ENCODE assay signal across 30 cellular contexts in genomic region chr5:58905944-58906343, GRCh38.
"Had no signal": no experiment of that assay in that cellular context is flagged by ENCODE, and none has a peak within 500 bp of the region (broad histone marks: within the 10 kb centered on the region; RNA-seq: fewer than 3 reads in every experiment).

No MANE protein-coding gene starts in this region.

- H3K36me3 Mint-ChIP-seq: activated naive CD4-positive, alpha-beta T cell treated with anti-CD3 and anti-CD28 coated beads, Interleukin-2, amount 10 ng/mL, durations not matched to agents 7 days and 5 days; activated naive CD8-positive, alpha-beta T cell treated with anti-CD3 and anti-CD28 coated beads, Interleukin-2, amount 10 ng/mL, durations not matched to agents 7 days and 5 days had no signal

- ATAC-seq: activated naive CD4-positive, alpha-beta T cell treated with anti-CD3 and anti-CD28 coated beads, Interleukin-2, amount 50 U/mL, for 72 hours; activated T-cell treated with anti-CD3 and anti-CD28 coated beads, Interleukin-2, amount 50 U/mL, for 72 hours; foreskin keratinocyte; gastroesophageal sphincter; heart right ventricle; WTC11 had no signal

- H3K27ac Mint-ChIP-seq: activated CD4-positive, alpha-beta memory T cell treated with anti-CD3 and anti-CD28 coated beads, Interleukin-2, amount 10 ng/mL, durations not matched to agents 7 days and 5 days; activated CD4-positive, alpha-beta T cell treated with anti-CD3 and anti-CD28 coated beads, Interleukin-2, amount 10 ng/mL, durations not matched to agents 7 days and 5 days; activated naive CD4-positive, alpha-beta T cell treated with anti-CD3 and anti-CD28 coated beads, Interleukin-2, amount 10 ng/mL, durations not matched to agents 7 days and 5 days; activated naive CD8-positive, alpha-beta T cell treated with anti-CD3 and anti-CD28 coated beads, Interleukin-2, amount 10 ng/mL, durations not matched to agents 7 days and 5 days; activated T-cell treated with anti-CD3 and anti-CD28 coated beads, Interleukin-2, amount 50 U/mL, for 24 hours; activated T-cell treated with anti-CD3 and anti-CD28 coated beads, Interleukin-2, amount 50 U/mL, for 72 hours; dendritic cell treated with granulocyte-macrophage colony-stimulating factor and Interleukin-4, amounts not matched to agents 40 ng/mL and 50 ng/mL, for 4 days; WTC11 had no signal

- H3K36me3 ChIP-seq: brain microvascular endothelial cell, gastroesophageal sphincter, heart right ventricle had no signal

- H3K27me3 Mint-ChIP-seq: activated CD4-positive, alpha-beta T cell treated with anti-CD3 and anti-CD28 coated beads, Interleukin-2, amount 10 ng/mL, durations not matched to agents 7 days and 5 days; activated T-cell treated with anti-CD3 and anti-CD28 coated beads, Interleukin-2, amount 50 U/mL, for 24 hours; dendritic cell treated with granulocyte-macrophage colony-stimulating factor and Interleukin-4, amounts not matched to agents 40 ng/mL and 50 ng/mL, for 4 days had no signal

- H3K27ac ChIP-seq: brain microvascular endothelial cell, coronary artery, dorsolateral prefrontal cortex, epithelial cell of prostate, foreskin keratinocyte, gastroesophageal sphincter, heart right ventricle, hepatocyte, VCaP had no signal

- DNase-seq: activated CD4-positive, alpha-beta memory T cell treated with anti-CD3 and anti-CD28 coated beads, Interleukin-2, amount 10 ng/mL, durations not matched to agents 7 days and 5 days; activated CD4-positive, alpha-beta T cell treated with anti-CD3 and anti-CD28 coated beads for 1 hour; activated CD4-positive, alpha-beta T cell treated with anti-CD3 and anti-CD28 coated beads for 4 hours; activated CD4-positive, alpha-beta T cell treated with anti-CD3 and anti-CD28 coated beads, Interleukin-2, amount 10 ng/mL, durations not matched to agents 7 days and 5 days; activated CD4-positive, alpha-beta T cell treated with anti-CD3 and anti-CD28 coated beads, Interleukin-2, amount 50 U/mL, for 4 hours; activated CD8-positive, alpha-beta memory T cell treated with anti-CD3 and anti-CD28 coated beads, Interleukin-2, amount 50 U/mL, for 48 hours; activated gamma-delta T cell; activated naive CD4-positive, alpha-beta T cell; activated naive CD4-positive, alpha-beta T cell treated with anti-CD3 and anti-CD28 coated beads, Interleukin-2, amount 10 ng/mL, durations not matched to agents 7 days and 5 days; activated naive CD8-positive, alpha-beta T cell treated with anti-CD3 and anti-CD28 coated beads, Interleukin-2, amount 10 ng/mL, durations not matched to agents 7 days and 5 days; activated T-cell treated with anti-CD3 and anti-CD28 coated beads for 4 hours; activated T-cell treated with anti-CD3 and anti-CD28 coated beads, Interleukin-2, amount 50 U/mL, for 24 hours; activated T-cell treated with anti-CD3 and anti-CD28 coated beads, Interleukin-2, amount 50 U/mL, for 72 hours; amniotic stem cell; anterior cingulate cortex; brain microvascular endothelial cell; dorsolateral prefrontal cortex; effector memory CD4-positive, alpha-beta T cell; foreskin keratinocyte; heart right ventricle; T-helper 2 cell had no signal

- H3K27me3 ChIP-seq: brain microvascular endothelial cell, dorsolateral prefrontal cortex, foreskin keratinocyte, gastroesophageal sphincter, heart right ventricle, hepatocyte had no signal

- H3K9me3 Mint-ChIP-seq: central memory CD8-positive, alpha-beta T cell; dendritic cell treated with granulocyte-macrophage colony-stimulating factor and Interleukin-4, amounts not matched to agents 40 ng/mL and 50 ng/mL, for 4 days had no signal

- H3K4me1 ChIP-seq: foreskin keratinocyte, gastroesophageal sphincter, heart right ventricle had no signal

- H3K4me3 Mint-ChIP-seq: activated CD4-positive, alpha-beta memory T cell treated with anti-CD3 and anti-CD28 coated beads, Interleukin-2, amount 10 ng/mL, durations not matched to agents 7 days and 5 days; activated CD4-positive, alpha-beta T cell treated with anti-CD3 and anti-CD28 coated beads, Interleukin-2, amount 10 ng/mL, durations not matched to agents 7 days and 5 days; activated naive CD4-positive, alpha-beta T cell treated with anti-CD3 and anti-CD28 coated beads, Interleukin-2, amount 10 ng/mL, durations not matched to agents 7 days and 5 days; activated naive CD8-positive, alpha-beta T cell treated with anti-CD3 and anti-CD28 coated beads, Interleukin-2, amount 10 ng/mL, durations not matched to agents 7 days and 5 days; activated T-cell treated with anti-CD3 and anti-CD28 coated beads, Interleukin-2, amount 50 U/mL, for 24 hours; activated T-cell treated with anti-CD3 and anti-CD28 coated beads, Interleukin-2, amount 50 U/mL, for 72 hours; central memory CD8-positive, alpha-beta T cell; dendritic cell treated with granulocyte-macrophage colony-stimulating factor and Interleukin-4, amounts not matched to agents 40 ng/mL and 50 ng/mL, for 4 days; WTC11 had no signal

- H3K4me3 ChIP-seq: coronary artery, dorsolateral prefrontal cortex, gastroesophageal sphincter, heart right ventricle, hepatocyte had no signal

- H3K4me1 Mint-ChIP-seq: activated naive CD4-positive, alpha-beta T cell treated with anti-CD3 and anti-CD28 coated beads, Interleukin-2, amount 10 ng/mL, durations not matched to agents 7 days and 5 days; activated naive CD8-positive, alpha-beta T cell treated with anti-CD3 and anti-CD28 coated beads, Interleukin-2, amount 10 ng/mL, durations not matched to agents 7 days and 5 days; central memory CD8-positive, alpha-beta T cell; WTC11 had no signal
